Comparison of ENCODE assay signal across 8 cellular contexts in genomic region chr7:35253680-35254495, GRCh38. TPM values are rescaled to one million over a fixed set of nuclear protein-coding genes. Genes with fewer than 3 reads are reported as not detected.
DNase-seq lines count a peak whose midpoint lies in the region; ATAC-seq and TF ChIP-seq lines count a peak whose summit lies in the region.

A gene with protein sequence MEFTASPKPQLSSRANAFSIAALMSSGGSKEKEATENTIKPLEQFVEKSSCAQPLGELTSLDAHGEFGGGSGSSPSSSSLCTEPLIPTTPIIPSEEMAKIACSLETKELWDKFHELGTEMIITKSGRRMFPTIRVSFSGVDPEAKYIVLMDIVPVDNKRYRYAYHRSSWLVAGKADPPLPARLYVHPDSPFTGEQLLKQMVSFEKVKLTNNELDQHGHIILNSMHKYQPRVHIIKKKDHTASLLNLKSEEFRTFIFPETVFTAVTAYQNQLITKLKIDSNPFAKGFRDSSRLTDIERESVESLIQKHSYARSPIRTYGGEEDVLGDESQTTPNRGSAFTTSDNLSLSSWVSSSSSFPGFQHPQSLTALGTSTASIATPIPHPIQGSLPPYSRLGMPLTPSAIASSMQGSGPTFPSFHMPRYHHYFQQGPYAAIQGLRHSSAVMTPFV (minus strand): TSS chr7:35254100. CDS start chr7:35253620, 480 bp downstream.

- H3K27ac ChIP-seq in cardiac muscle cell, result peak within 1 kb of the TSS; percentile 95

- no peaks in the 10 kb centered on the region for H3K36me3 ChIP-seq in cardiac muscle cell

- DNase-seq in D341Med (ENCODE audit: low spot score) (peak; percentile 75), cardiac muscle cell (ENCODE audit: low read depth in 1 of 2, low spot score in 1 of 2) (peak; percentile 92 to 93), posterior vena cava (ENCODE audit: low spot score) (peak; percentile 78), occipital lobe (lab: John Stamatoyannopoulos, UW) (no peak)
- peak; percentile 44 for DNase-seq in activated CD4-positive, alpha-beta memory T cell treated with anti-CD3 and anti-CD28 coated beads for 36 hours

- peaks cover 8% of the 10 kb centered on the region for H3K36me3 Mint-ChIP-seq in activated CD4-positive, alpha-beta memory T cell treated with anti-CD3 and anti-CD28 coated beads for 36 hours

- CTCF ChIA-PET in activated CD4-positive, alpha-beta memory T cell treated with anti-CD3 and anti-CD28 coated beads for 36 hours (lab: Charles Lee), result no interaction called here

- no peaks in the 10 kb centered on the region for H3K9me3 Mint-ChIP-seq in activated CD4-positive, alpha-beta memory T cell treated with anti-CD3 and anti-CD28 coated beads for 36 hours

- H3K27me3 ChIP-seq in cardiac muscle cell, result peaks cover 41% of the 10 kb centered on the region

- no peak within 1 kb of the TSS for H3K27ac Mint-ChIP-seq in activated CD4-positive, alpha-beta memory T cell treated with anti-CD3 and anti-CD28 coated beads for 36 hours

- H3K4me3 ChIP-seq in cardiac muscle cell, result peak within 1 kb of the TSS; percentile 86

- peaks cover 82% of the 10 kb centered on the region for H3K27me3 Mint-ChIP-seq in activated CD4-positive, alpha-beta memory T cell treated with anti-CD3 and anti-CD28 coated beads for 36 hours

- POLR2A ChIA-PET in activated CD4-positive, alpha-beta memory T cell treated with anti-CD3 and anti-CD28 coated beads for 36 hours (lab: Charles Lee), result no interaction called here

- no peak for TF ChIP-seq CTCF in cardiac muscle cell (IDR thresholded peaks at IDR 0.05; ENCODE audit: low read depth, low read length)

- no peaks in the 10 kb centered on the region for H3K9me3 ChIP-seq in cardiac muscle cell (ENCODE audit: low read depth)

- H3K4me1 Mint-ChIP-seq in activated CD4-positive, alpha-beta memory T cell treated with anti-CD3 and anti-CD28 coated beads for 36 hours (ENCODE audit: low read depth), result peaks cover 14% of the 10 kb centered on the region

- peak within 1 kb of the TSS; percentile 46 for H3K4me3 Mint-ChIP-seq in activated CD4-positive, alpha-beta memory T cell treated with anti-CD3 and anti-CD28 coated beads for 36 hours

- intact Hi-C loops in activated CD4-positive, alpha-beta memory T cell treated with anti-CD3 and anti-CD28 coated beads for 36 hours (cut with micrococcal nuclease), result loop anchor here (10.0 kb wide), 1 partner anchor 69 kb away; no protein-coding TSS in a partner anchor
- intact Hi-C loops in posterior vena cava (cut with DNase I), result no loop called here

- H3K4me1 ChIP-seq in cardiac muscle cell (ENCODE audit: low read depth), result no peaks in the 10 kb centered on the region

- ATAC-seq in HG03175 (IDR thresholded peaks at IDR 0.05; ENCODE audit: unreplicated experiment) (peak; percentile 47), GM18861 (IDR thresholded peaks at IDR 0.05; ENCODE audit: unreplicated experiment) (no peak), GM18870 (IDR thresholded peaks at IDR 0.05; ENCODE audit: unreplicated experiment) (no peak)

RNA-seq across cellular contexts. Expression of the gene that starts here (rescaled TPM):
- under 1 TPM in 1 of 2 experiments, not detected in 1; 0.15 TPM for total RNA-seq in activated CD4-positive, alpha-beta memory T cell treated with anti-CD3 and anti-CD28 coated beads for 36 hours
- 240 and 482 TPM in 2 replicates for total RNA-seq in cardiac muscle cell
- 25.0 and 40.1 TPM in 2 replicates for polyA plus RNA-seq in cardiac muscle cell
- not detected for total RNA-seq in posterior vena cava
- not detected for total RNA-seq in occipital lobe

Comparison
In these comparisons a context has a peak if more than half of its experiments do, and no peak if none do; other contexts are left out.
1. RNA of the gene that starts here (total RNA-seq): 240 to 482 TPM in cardiac muscle cell; 0.15 TPM in activated CD4-positive, alpha-beta memory T cell treated with anti-CD3 and anti-CD28 coated beads for 36 hours, not detected in posterior vena cava and not detected in occipital lobe (single experiment); every median in the first group is over 100 times any median in the second.
2. Peak in DNase-seq in activated CD4-positive, alpha-beta memory T cell treated with anti-CD3 and anti-CD28 coated beads for 36 hours; RNA of the gene not detected or under 1 TPM.
3. Peak in DNase-seq in posterior vena cava; RNA of the gene not detected or under 1 TPM.